ENCODE assay signal across 8 cellular contexts in genomic region chr3:42906085-42906904, GRCh38. TPM values are rescaled to one million over a fixed set of nuclear protein-coding genes. Genes with fewer than 3 reads are reported as not detected.
A peak's percentile ranks its signal among the peaks of the same experiment; 100 is the strongest.
DNase-seq lines count a peak whose midpoint lies in the region; ATAC-seq and TF ChIP-seq lines count a peak whose summit lies in the region.

TSS of gene ZNF662 (plus strand) at chr3:42906142. CDS start at chr3:42908115, 1,973 bp downstream.

- TF ChIP-seq CTCF in body of pancreas (IDR thresholded peaks at IDR 0.05) (peak in 1 of 7 experiments; percentile 4), left lung (IDR thresholded peaks at IDR 0.05) (no peak), progenitor cell of endocrine pancreas (IDR thresholded peaks at IDR 0.05; ENCODE audit: unreplicated experiment) (no peak), BE2C (IDR thresholded peaks at IDR 0.05; ENCODE audit: low read depth, low read length) (no peak)

- H3K36me3 ChIP-seq in body of pancreas (replicated peaks in 1 of 2; ENCODE audit: insufficient read depth in 1 of 2, low read depth in 2 of 2) (peaks cover 0 to under 1% of the 10 kb centered on the region in 2 donors), left lung (peaks cover 0 to 18% of the 10 kb centered on the region in 2 donors), BE2C (no peaks in the 10 kb centered on the region)

- peaks cover 0 to 5% (median 0%) of the 10 kb centered on the region in 3 donors for H3K9me3 ChIP-seq in body of pancreas
- peaks cover 0 to 9% of the 10 kb centered on the region in 2 donors for H3K9me3 ChIP-seq in left lung
- H3K9me3 ChIP-seq in BE2C = no peaks in the 10 kb centered on the region

- no peaks in the 10 kb centered on the region for H3K4me1 Mint-ChIP-seq in stimulated activated memory B cell treated with anti-CD40 and anti-IgM and Interleukin-4, amounts not matched to agents 10 μg/mL and 1 μg/mL and 100 μg/mL, for 72 hours
- H3K4me1 Mint-ChIP-seq in progenitor cell of endocrine pancreas (ENCODE audit: low read depth) = peaks cover 1% of the 10 kb centered on the region

- H3K27ac ChIP-seq in body of pancreas = peak within 1 kb of the TSS; percentile 42 to 70 (median 54)
- peak within 1 kb of the TSS in 1 of 2 donors; percentile 50 for H3K27ac ChIP-seq in left lung

- peaks cover 8% of the 10 kb centered on the region for H3K9me3 Mint-ChIP-seq in stimulated activated memory B cell treated with anti-CD40 and anti-IgM and Interleukin-4, amounts not matched to agents 10 μg/mL and 1 μg/mL and 100 μg/mL, for 72 hours
- H3K9me3 Mint-ChIP-seq in progenitor cell of endocrine pancreas (ENCODE audit: low read depth) = peaks cover 24% of the 10 kb centered on the region

- intact Hi-C loops in body of pancreas (cut with DNase I) (no loop called here), left lung (cut with DNase I) (no loop called here)

- H3K4me3 ChIP-seq in body of pancreas = peak within 1 kb of the TSS; percentile 53 to 67
- peak within 1 kb of the TSS; percentile 52 to 71 for H3K4me3 ChIP-seq in left lung
- H3K4me3 ChIP-seq in BE2C (ENCODE audit: low read depth, low read length) = no peak within 1 kb of the TSS

- ATAC-seq in body of pancreas (peak; percentile 88), left lung (peak; percentile 92)
- ATAC-seq in stimulated activated memory B cell treated with anti-CD40 and anti-IgM and Interleukin-4, amounts not matched to agents 10 μg/mL and 1 μg/mL and 100 μg/mL, for 72 hours = peak; percentile 20

- no peaks in the 10 kb centered on the region for H3K27me3 ChIP-seq in body of pancreas
- H3K27me3 ChIP-seq in left lung = peaks cover 0 to 16% of the 10 kb centered on the region in 2 donors
- H3K27me3 ChIP-seq in BE2C = no peaks in the 10 kb centered on the region

- H3K27me3 Mint-ChIP-seq in stimulated activated memory B cell treated with anti-CD40 and anti-IgM and Interleukin-4, amounts not matched to agents 10 μg/mL and 1 μg/mL and 100 μg/mL, for 72 hours = peaks cover 59% of the 10 kb centered on the region
- H3K27me3 Mint-ChIP-seq in progenitor cell of endocrine pancreas = no peaks in the 10 kb centered on the region

- TF ChIP-seq POLR2A in body of pancreas (IDR thresholded peaks at IDR 0.05) = peak; percentile 36 to 73 (median 69)

- 2 to 29% methylated on average over 4 to 57 of the region's 59 CpGs for WGBS in body of pancreas, 2 donors

- H3K36me3 Mint-ChIP-seq in stimulated activated memory B cell treated with anti-CD40 and anti-IgM and Interleukin-4, amounts not matched to agents 10 μg/mL and 1 μg/mL and 100 μg/mL, for 72 hours = peaks cover 7% of the 10 kb centered on the region
- H3K36me3 Mint-ChIP-seq in progenitor cell of endocrine pancreas (ENCODE audit: insufficient read depth) = peaks cover 3% of the 10 kb centered on the region

- H3K4me1 ChIP-seq in body of pancreas (peaks cover 16% of the 10 kb centered on the region), left lung (peaks cover 0 to 15% of the 10 kb centered on the region in 2 donors), BE2C (0 out of 2 replicates have a peak, but pooled peaks cover 6% of the 10 kb centered on the region)

- peak within 1 kb of the TSS; percentile 57 for H3K4me3 Mint-ChIP-seq in stimulated activated memory B cell treated with anti-CD40 and anti-IgM and Interleukin-4, amounts not matched to agents 10 μg/mL and 1 μg/mL and 100 μg/mL, for 72 hours
- H3K4me3 Mint-ChIP-seq in progenitor cell of endocrine pancreas (ENCODE audit: low read depth) = no peak within 1 kb of the TSS

- peak; percentile 36 for DNase-seq in stimulated activated CD4-positive, alpha-beta T cell treated with anti-CD3 and anti-CD28 coated beads, Interleukin-12 subunit alpha, Interleukin-12 subunit beta, amount 100 ng/mL, for 4 hours
- no peak for DNase-seq in stimulated activated CD4-positive, alpha-beta T cell treated with anti-CD3 and anti-CD28 coated beads, Interleukin-4, amount 100 ng/mL, for 24 hours
- peak; percentile 55 to 67 (median 64) for DNase-seq in body of pancreas
- peak; percentile 40 to 84 for DNase-seq in left lung
- no peak for DNase-seq in HUDEP-2 (lab: John Stamatoyannopoulos, UW; ENCODE audit: unreplicated experiment in 76 of 76)
- DNase-seq in progenitor cell of endocrine pancreas (ENCODE audit: low spot score, unreplicated experiment) = no peak
- no peak for DNase-seq in BE2C

- H3K27ac Mint-ChIP-seq in stimulated activated memory B cell treated with anti-CD40 and anti-IgM and Interleukin-4, amounts not matched to agents 10 μg/mL and 1 μg/mL and 100 μg/mL, for 72 hours = no peak within 1 kb of the TSS
- no peak within 1 kb of the TSS for H3K27ac Mint-ChIP-seq in progenitor cell of endocrine pancreas

RNA-seq across cellular contexts. Expression of gene ZNF662, which starts in this region (rescaled TPM):
- total RNA-seq in body of pancreas (1 to 10 TPM; 4.0 to 6.5 TPM), left lung (1 to 10 TPM; 6.7 to 7.1 TPM), progenitor cell of endocrine pancreas (0.40 and 0.65 TPM in 2 replicates)
- polyA plus RNA-seq in BE2C (2012; ENCODE audit: insufficient read depth, insufficient read length, low read depth) = not detected

Comparison
In these comparisons a context has a peak if more than half of its experiments do, and no peak if none do; other contexts are left out.
1. DNase-seq: peak in stimulated activated CD4-positive, alpha-beta T cell treated with anti-CD3 and anti-CD28 coated beads, Interleukin-12 subunit alpha, Interleukin-12 subunit beta, amount 100 ng/mL, for 4 hours (single experiment), body of pancreas (4 of 4) and left lung (2 of 2); none in stimulated activated CD4-positive, alpha-beta T cell treated with anti-CD3 and anti-CD28 coated beads, Interleukin-4, amount 100 ng/mL, for 24 hours (single experiment), HUDEP-2 (0 of 76), progenitor cell of endocrine pancreas (single experiment) and BE2C (single experiment).
2. ATAC-seq: peak in every context shown above with its lines; median percentile 92 in left lung; 88 in body of pancreas; 20 in stimulated activated memory B cell treated with anti-CD40 and anti-IgM and Interleukin-4, amounts not matched to agents 10 μg/mL and 1 μg/mL and 100 μg/mL, for 72 hours.